In the genomic region with DNA sequence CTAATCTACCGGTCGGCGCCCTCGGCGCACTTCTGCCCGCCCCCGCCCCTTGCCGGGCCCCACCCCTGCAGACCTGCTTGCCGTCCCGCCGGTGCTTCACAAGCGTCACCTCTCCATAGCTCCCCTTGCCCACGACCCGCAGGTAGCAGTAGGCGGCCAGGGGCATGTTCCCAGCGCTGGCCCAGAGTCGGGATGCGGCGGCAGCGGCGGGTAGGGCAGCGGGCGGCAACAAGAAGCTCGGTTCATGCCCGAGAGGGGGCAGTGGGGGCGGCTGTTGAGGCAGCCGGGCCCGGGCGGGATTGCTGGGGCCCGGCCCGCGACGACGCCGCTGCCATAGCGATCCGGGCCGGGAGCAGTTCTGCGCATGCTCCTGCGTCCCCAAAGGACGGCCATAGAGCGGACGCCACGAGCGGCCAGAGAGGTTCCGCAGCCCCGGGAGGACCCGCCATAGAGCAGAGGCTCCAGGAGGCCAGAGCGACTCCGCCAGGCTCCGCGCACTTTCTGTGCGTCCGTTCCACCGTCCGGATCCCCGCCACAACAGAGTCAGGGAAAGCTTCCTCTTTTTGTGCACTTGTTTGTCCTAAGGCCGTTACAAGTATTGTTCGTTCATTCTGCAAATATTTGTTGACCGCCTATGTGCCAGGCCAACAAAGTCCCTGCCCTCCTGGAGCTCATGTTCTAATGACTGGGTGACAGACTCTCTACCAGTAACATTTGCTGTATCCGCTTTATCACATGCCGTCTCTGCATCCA, we compare ENCODE assay signal across 7 cellular contexts.
DNase-seq lines count a peak whose midpoint lies in the region; ATAC-seq and TF ChIP-seq lines count a peak whose summit lies in the region.

A gene (minus strand): TSS at position 360 of the 753 bp plus-strand sequence. CDS start 194 bp downstream, at position 166.

- ATAC-seq in GM18517 (IDR thresholded peaks at IDR 0.05; ENCODE audit: unreplicated experiment) (peak; percentile 89), HG03039 (IDR thresholded peaks at IDR 0.05; ENCODE audit: unreplicated experiment) (peak; percentile 95)

- TF ChIP-seq CTCF in astrocyte of the spinal cord (IDR thresholded peaks at IDR 0.05; ENCODE audit: low read depth, low read length): no peak
- no peak for TF ChIP-seq CTCF in retinal pigment epithelial cell (conservative IDR thresholded peaks at IDR 0.05; ENCODE audit: low read depth, low read length)

- in situ Hi-C loops in astrocyte of the spinal cord (cut with HindIII; ENCODE audit: low sequenced_read_pairs): no loop called here

- H3K4me3 ChIP-seq in astrocyte of the spinal cord (ENCODE audit: low read depth, low read length) (peak within 1 kb of the TSS; percentile 74), retinal pigment epithelial cell (ENCODE audit: low read length) (peak within 1 kb of the TSS; percentile 85)

- DNase-seq in NCI-H2081 treated with DMSO at 0.1 percent for 48 hours (lab: John Stamatoyannopoulos, UW) (peak; percentile 54), T1000 (lab: John Stamatoyannopoulos, UW) (peak; percentile 88), astrocyte of the spinal cord (ENCODE audit: low read depth, low spot score) (peak; percentile 89), hypothalamus (lab: John Stamatoyannopoulos, UW) (peak; percentile 44 to 95 (median 86)), retinal pigment epithelial cell (ENCODE audit: low read depth) (peak; percentile 54)

Comparison
In these comparisons a context has a peak if more than half of its experiments do, and no peak if none do; other contexts are left out.
1. Peak in every context shown above with its lines: DNase-seq, ATAC-seq and H3K4me3 ChIP-seq.